Comparison of ENCODE assay signal across 8 cellular contexts in the genomic region with DNA sequence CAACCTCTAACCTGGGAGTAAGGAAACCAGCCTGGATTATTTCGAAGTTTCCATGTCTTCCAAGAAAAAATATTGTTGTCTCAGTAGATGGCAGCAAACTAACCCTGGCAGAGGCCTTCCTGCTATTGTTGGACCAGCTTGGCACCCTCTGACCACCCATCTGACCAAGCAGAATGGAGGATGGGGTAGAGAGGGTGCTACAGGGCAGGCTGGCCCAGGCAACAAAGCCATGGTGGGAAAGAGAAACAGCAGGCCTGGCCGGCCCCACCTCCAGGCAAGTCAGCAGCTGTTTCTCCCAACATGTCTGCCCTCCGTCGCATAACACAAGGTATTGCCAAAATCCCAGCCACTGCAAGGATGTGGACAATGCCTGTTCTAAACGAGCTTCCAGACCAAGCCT.
DNase-seq lines count a peak whose midpoint lies in the region; ATAC-seq and TF ChIP-seq lines count a peak whose summit lies in the region.

No MANE protein-coding gene starts in this region.

- intact Hi-C loops in CD8-positive, alpha-beta T cell (cut with DNase I, micrococcal nuclease), result loop anchor here in 1 of 2 experiments (2.0 to 10.0 kb wide), 2 partner anchors 92 to 266 kb away; no protein-coding TSS in a partner anchor
- intact Hi-C loops in esophagus squamous epithelium (cut with DNase I), result no loop called here

- peaks cover 93% of the 10 kb centered on the region for H3K4me1 ChIP-seq in CD8-positive, alpha-beta T cell (ENCODE audit: insufficient read depth, low read length)
- H3K4me1 ChIP-seq in SJCRH30 (peaks cover 49% of the 10 kb centered on the region), esophagus squamous epithelium (peaks cover 89 to 100% (median 95%) of the 10 kb centered on the region in 3 donors), Karpas-422 (ENCODE audit: low read length) (peaks cover 23% of the 10 kb centered on the region)

- H3K36me3 Mint-ChIP-seq in CD8-positive, alpha-beta T cell, result no peaks in the 10 kb centered on the region

- CTCF ChIA-PET in CD8-positive, alpha-beta T cell (lab: Charles Lee), result interaction anchor here (0.9 to 5.9 kb wide), 18 partner anchors 8 to 115 kb away, joined by 3 to 74 read pairs (median 6); no protein-coding TSS in a partner anchor

- WGBS in esophagus squamous epithelium, 2 donors, result 8 to 80% methylated on average over 1 to 4 of the region's 5 CpGs

- H2AFZ ChIP-seq in Karpas-422 (ENCODE audit: low read length), result no peak overlapping the region

- peaks cover 85% of the 10 kb centered on the region for H3K4me1 Mint-ChIP-seq in CD8-positive, alpha-beta T cell (ENCODE audit: low read depth)

- no peaks in the 10 kb centered on the region for H3K27me3 ChIP-seq in CD8-positive, alpha-beta T cell (ENCODE audit: insufficient read depth, low read length)
- H3K27me3 ChIP-seq in SJCRH30 (no peaks in the 10 kb centered on the region), esophagus squamous epithelium (no peaks in the 10 kb centered on the region), Karpas-422 (ENCODE audit: low read length) (no peaks in the 10 kb centered on the region)

- H3K27me3 Mint-ChIP-seq in CD8-positive, alpha-beta T cell (ENCODE audit: low read depth), result no peaks in the 10 kb centered on the region

- POLR2A ChIA-PET in CD8-positive, alpha-beta T cell (lab: Charles Lee), result interaction anchor here (0.8 to 6.6 kb wide), 15 partner anchors 10 to 267 kb away, joined by 3 to 52 read pairs (median 5); no protein-coding TSS in a partner anchor

- H3K4me2 ChIP-seq in Karpas-422 (ENCODE audit: low read depth, low read length, poor library complexity, severe bottlenecking), result no peak overlapping the region

- peaks cover 100% of the 10 kb centered on the region for H3K79me2 ChIP-seq in Karpas-422 (ENCODE audit: low read length)

- peak overlapping the region; percentile 65 for H3K27ac ChIP-seq in CD8-positive, alpha-beta T cell (ENCODE audit: low read depth, low read length)
- H3K27ac ChIP-seq in SJCRH30 (peak overlapping the region; percentile 91), esophagus squamous epithelium (peak overlapping the region; percentile 84 to 90 (median 86)), Karpas-422 (ENCODE audit: low read length) (no peak overlapping the region)

- H3K4me3 Mint-ChIP-seq in CD8-positive, alpha-beta T cell, result peak overlapping the region; percentile 74

- no peak for TF ChIP-seq CTCF in CD8-positive, alpha-beta T cell (IDR thresholded peaks at IDR 0.05)
- peak in 1 of 6 experiments; percentile 7 for TF ChIP-seq CTCF in esophagus squamous epithelium (IDR thresholded peaks at IDR 0.05)

- no peak for DNase-seq in CD8-positive, alpha-beta T cell
- DNase-seq in SJCRH30, result peak; percentile 73 to 82
- DNase-seq in esophagus squamous epithelium (lab: John Stamatoyannopoulos, UW), result no peak
- DNase-seq in occipital lobe (lab: John Stamatoyannopoulos, UW), result peak; percentile 34
- no peak for DNase-seq in GM19238 (ENCODE audit: insufficient read length, low spot score)
- no peak for DNase-seq in activated CD4-positive, CD25-positive, alpha-beta regulatory T cell (lab: John Stamatoyannopoulos, UW)
- no peak for DNase-seq in Karpas-422

- TF ChIP-seq POLR2A in esophagus squamous epithelium (IDR thresholded peaks at IDR 0.05), result no peak

- H3K9me3 ChIP-seq in CD8-positive, alpha-beta T cell (ENCODE audit: low read length), result no peaks in the 10 kb centered on the region
- H3K9me3 ChIP-seq in SJCRH30 (replicated peaks), result no peaks in the 10 kb centered on the region
- no peaks in the 10 kb centered on the region for H3K9me3 ChIP-seq in esophagus squamous epithelium
- H3K9me3 ChIP-seq in Karpas-422 (ENCODE audit: low read length), result no peaks in the 10 kb centered on the region

- ATAC-seq in CD8-positive, alpha-beta T cell, result no peak
- no peak for ATAC-seq in HG03280 (IDR thresholded peaks at IDR 0.05; ENCODE audit: unreplicated experiment)

- H3K4me3 ChIP-seq in CD8-positive, alpha-beta T cell (ENCODE audit: low read depth, low read length), result peak overlapping the region; percentile 11
- H3K4me3 ChIP-seq in SJCRH30 (no peak overlapping the region), esophagus squamous epithelium (no peak overlapping the region), Karpas-422 (ENCODE audit: low read length) (no peak overlapping the region)

- no peaks in the 10 kb centered on the region for H3K9me3 Mint-ChIP-seq in CD8-positive, alpha-beta T cell

- H3K9ac ChIP-seq in Karpas-422 (ENCODE audit: low read length), result no peak overlapping the region

- peak overlapping the region; percentile 94 for H3K27ac Mint-ChIP-seq in CD8-positive, alpha-beta T cell

- peaks cover 28% of the 10 kb centered on the region for H4K20me1 ChIP-seq in Karpas-422 (ENCODE audit: insufficient read depth, low read depth, low read length)

- no peaks in the 10 kb centered on the region for H3K9me2 ChIP-seq in Karpas-422 (replicated peaks; ENCODE audit: insufficient read depth, low read length)

- no peaks in the 10 kb centered on the region for H3K36me3 ChIP-seq in CD8-positive, alpha-beta T cell (ENCODE audit: insufficient read depth, low read length)
- no peaks in the 10 kb centered on the region for H3K36me3 ChIP-seq in SJCRH30
- H3K36me3 ChIP-seq in esophagus squamous epithelium, result no peaks in the 10 kb centered on the region
- H3K36me3 ChIP-seq in Karpas-422 (ENCODE audit: insufficient read depth, low read length), result no peaks in the 10 kb centered on the region

Comparison
In these comparisons a context has a peak if more than half of its experiments do, and no peak if none do; other contexts are left out.
1. DNase-seq: peak in SJCRH30 (2 of 2) and occipital lobe (single experiment); none in CD8-positive, alpha-beta T cell (0 of 7), esophagus squamous epithelium (single experiment), GM19238 (single experiment), activated CD4-positive, CD25-positive, alpha-beta regulatory T cell (0 of 4) and Karpas-422 (single experiment).